ENCODE assay signal across 16 cellular contexts in genomic region chr6:143753678-143754077, GRCh38.
DNase-seq lines count a peak whose midpoint lies in the region; ATAC-seq and TF ChIP-seq lines count a peak whose summit lies in the region.
"Had no signal": no experiment of that assay in that cellular context is flagged by ENCODE, and none has a peak within 500 bp of the region (broad histone marks: within the 10 kb centered on the region; RNA-seq: fewer than 3 reads in every experiment).

No MANE protein-coding gene starts in this region.

- H3K27ac ChIP-seq in GM23338 (ENCODE audit: low read depth): no peak overlapping the region; the same call in 1 of the 2 replicates
- H3K27ac ChIP-seq in hepatocyte: peak overlapping the region; percentile 49
- peak overlapping the region in 1 of 2 donors; percentile 47 for H3K27ac ChIP-seq in thoracic aorta
- H3K27ac ChIP-seq: BLaER1 had no signal

- 65% methylated on average over 4 of the region's 4 CpGs for WGBS in hepatocyte (ENCODE audit: low lambda C conversion rate, missing lambda C conversion rate)

- H3K36me3 Mint-ChIP-seq in GM23338 (ENCODE audit: low read depth) (peaks cover 13% of the 10 kb centered on the region), WTC11 (peaks cover 29% of the 10 kb centered on the region)

- POLR2A ChIA-PET in WTC11 (lab: Charles Lee): no interaction called here

- peaks cover 2% of the 10 kb centered on the region for H3K27me3 Mint-ChIP-seq in GM23338 (ENCODE audit: insufficient read depth, low read depth, poor library complexity)
- no peaks in the 10 kb centered on the region for H3K27me3 Mint-ChIP-seq in WTC11 (ENCODE audit: low read depth)
- H3K27me3 Mint-ChIP-seq: CD8-positive, alpha-beta memory T cell had no signal

- H3K4me3 ChIP-seq in GM23338 (no peak overlapping the region), hepatocyte (no peak overlapping the region), thoracic aorta (peak overlapping the region; percentile 58)
- H3K4me3 ChIP-seq: BLaER1 had no signal

- H2AFZ ChIP-seq in GM23338 (no peak overlapping the region), hepatocyte (no peak overlapping the region)

- H3K27ac Mint-ChIP-seq in GM23338 (peak overlapping the region; percentile 29), WTC11 (peak overlapping the region; percentile 93)

- H3K9me3 ChIP-seq in hepatocyte (ENCODE audit: low read depth) (no peaks in the 10 kb centered on the region), thoracic aorta (no peaks in the 10 kb centered on the region)
- H3K9me3 ChIP-seq: Caco-2 had no signal

- H3K4me2 ChIP-seq in GM23338 (no peak overlapping the region), hepatocyte (no peak overlapping the region)
- H3K4me2 ChIP-seq: BLaER1 had no signal

- CTCF ChIA-PET in WTC11 (lab: Charles Lee): no interaction called here

- peaks cover 40% of the 10 kb centered on the region for H3K4me1 ChIP-seq in GM23338 (ENCODE audit: insufficient read depth)
- H3K4me1 ChIP-seq in hepatocyte (ENCODE audit: insufficient read depth): peaks cover 30% of the 10 kb centered on the region
- peaks cover 15 to 43% of the 10 kb centered on the region in 2 donors for H3K4me1 ChIP-seq in thoracic aorta (ENCODE audit: control insufficient read depth in 1 of 2, low read depth in 2 of 2)
- H3K4me1 ChIP-seq: BLaER1 had no signal

- no peaks in the 10 kb centered on the region for H3F3A ChIP-seq in GM23338 (replicated peaks; ENCODE audit: low read depth)

- no peak for ATAC-seq in GM23338
- ATAC-seq in WTC11: no peak
- no peak for ATAC-seq in thoracic aorta (ENCODE audit: insufficient number of reproducible peaks, low FRiP score, low read depth)

- H4K20me1 ChIP-seq in GM23338 (replicated peaks; ENCODE audit: insufficient read depth) (no peaks in the 10 kb centered on the region), hepatocyte (ENCODE audit: insufficient read depth, poor library complexity, severe bottlenecking) (no peaks in the 10 kb centered on the region)
- H4K20me1 ChIP-seq: BLaER1 had no signal

- H3K9me3 Mint-ChIP-seq in GM23338 (no peaks in the 10 kb centered on the region; the same call in 2 of the 3 replicates), WTC11 (no peaks in the 10 kb centered on the region)
- H3K9me3 Mint-ChIP-seq: CD8-positive, alpha-beta memory T cell had no signal

- DNase-seq in GM23338 (ENCODE audit: low spot score): no peak
- DNase-seq in WTC11 (ENCODE audit: low spot score): no peak
- no peak for DNase-seq in hepatocyte (ENCODE audit: low spot score)
- no peak for DNase-seq in thoracic aorta (ENCODE audit: low spot score)
- DNase-seq in stimulated activated CD4-positive, alpha-beta T cell treated with anti-CD3 and anti-CD28 coated beads, Interleukin-4, amount 100 ng/mL, for 1 hour: no peak
- DNase-seq in activated CD4-positive, alpha-beta T cell treated with anti-CD3 and anti-CD28 coated beads, Interleukin-2, amount 50 U/mL, for 1 hour: no peak
- no peak for DNase-seq in NCI-H446 (lab: John Stamatoyannopoulos, UW)
- DNase-seq: 8988T; AML-193; Caco-2; CD8-positive, alpha-beta memory T cell; DND-41; GDM1; GOT3; HCEC 1CT had no signal

- H3K4me3 Mint-ChIP-seq in GM23338 (no peak overlapping the region), WTC11 (no peak overlapping the region)
- H3K4me3 Mint-ChIP-seq: CD8-positive, alpha-beta memory T cell had no signal

- H3K9me2 ChIP-seq in GM23338 (ENCODE audit: insufficient read depth) (no peaks in the 10 kb centered on the region), hepatocyte (replicated peaks; ENCODE audit: insufficient read depth) (no peaks in the 10 kb centered on the region)

- H3K36me3 ChIP-seq in GM23338 (ENCODE audit: insufficient read depth) (no peaks in the 10 kb centered on the region), hepatocyte (replicated peaks; ENCODE audit: insufficient read depth, low read depth) (no peaks in the 10 kb centered on the region), thoracic aorta (no peaks in the 10 kb centered on the region)

- TF ChIP-seq CTCF in GM23338 (conservative IDR thresholded peaks at IDR 0.05; ENCODE audit: low read depth in 2 of 2): no peak
- no peak for TF ChIP-seq CTCF in WTC11 (IDR thresholded peaks at IDR 0.05)
- no peak for TF ChIP-seq CTCF in hepatocyte (IDR thresholded peaks at IDR 0.05; ENCODE audit: poor library complexity)
- no peak for TF ChIP-seq CTCF in thoracic aorta (IDR thresholded peaks at IDR 0.05)

- no peaks in the 10 kb centered on the region for H3K27me3 ChIP-seq in GM23338 (ENCODE audit: insufficient read depth)
- H3K27me3 ChIP-seq in hepatocyte: no peaks in the 10 kb centered on the region
- H3K27me3 ChIP-seq in thoracic aorta (replicated peaks; ENCODE audit: insufficient read depth): no peaks in the 10 kb centered on the region
- H3K27me3 ChIP-seq: BLaER1 had no signal

- H3K4me1 Mint-ChIP-seq in GM23338: peaks cover 36% of the 10 kb centered on the region
- H3K4me1 Mint-ChIP-seq in WTC11: peaks cover 48% of the 10 kb centered on the region

- H3K79me2 ChIP-seq in GM23338 (replicated peaks; ENCODE audit: insufficient read depth): no peaks in the 10 kb centered on the region; the same call in 1 of the 2 replicates
- peaks cover 31% of the 10 kb centered on the region for H3K79me2 ChIP-seq in hepatocyte

TF ChIP-seq in WTC11, 78 proteins besides CTCF, POLR2A, EP300 and RAD21:
- no peak for TF ChIP-seq IRF1 (CRISPR knock-in tag; IDR thresholded peaks at IDR 0.05)
